ENCODE assay signal across 8 cellular contexts in genomic region chr5:82164957-82165698, GRCh38.
A peak's percentile ranks its signal among the peaks of the same experiment; 100 is the strongest.
DNase-seq lines count a peak whose midpoint lies in the region; ATAC-seq and TF ChIP-seq lines count a peak whose summit lies in the region.

No MANE protein-coding gene starts in this region.

- intact Hi-C loops in psoas muscle (cut with DNase I), result loop anchor here (5.0 to 10.0 kb wide), 8 partner anchors 58 to 738 kb away; partner anchors contain the start of genes ATG10 (in 2 of the 2) and SSBP2 (in 2 of the 2)

- DNase-seq in ELF-1 (ENCODE audit: low read depth, low spot score) (peak; percentile 27), RWPE2 (ENCODE audit: low spot score) (no peak), globus pallidus (ENCODE audit: low spot score) (peak; percentile 45), psoas muscle (no peak), COLO829 (ENCODE audit: low spot score) (no peak), HPDE6-E6E7 (ENCODE audit: extremely low spot score) (no peak), NCI-H1417 treated with DMSO at 0.1 percent for 48 hours (lab: John Stamatoyannopoulos, UW) (no peak), 8988T (no peak)

- H3K4me1 ChIP-seq in RWPE2 (ENCODE audit: insufficient read depth, poor library complexity, severe bottlenecking) (peaks cover 28% of the 10 kb centered on the region), psoas muscle (peaks cover 14% of the 10 kb centered on the region)

- H3K27ac ChIP-seq in RWPE2 (ENCODE audit: poor library complexity, severe bottlenecking) (peak overlapping the region; percentile 77), psoas muscle (peak overlapping the region; percentile 71)

- H3K36me3 ChIP-seq in RWPE2 (ENCODE audit: low read depth) (no peaks in the 10 kb centered on the region), psoas muscle (ENCODE audit: insufficient read depth in 1 of 2, low read depth in 1 of 2) (no peaks in the 10 kb centered on the region)

- ATAC-seq in RWPE2 (ENCODE audit: low read depth), result peak; percentile 76
- peak in 3 of 4 donors; percentile 27 to 53 (median 37) for ATAC-seq in psoas muscle

- H3K27me3 ChIP-seq in RWPE2 (ENCODE audit: insufficient read depth, poor library complexity, severe bottlenecking) (no peaks in the 10 kb centered on the region), psoas muscle (ENCODE audit: insufficient read depth in 3 of 3, low read length in 2 of 3) (no peaks in the 10 kb centered on the region)

- 74 to 79% (median 76%) methylated on average over 3 of the region's 3 CpGs for WGBS in psoas muscle, 3 donors

- no peak for TF ChIP-seq CTCF in RWPE2 (IDR thresholded peaks at IDR 0.05; ENCODE audit: poor library complexity, severe bottlenecking)
- no peak for TF ChIP-seq CTCF in psoas muscle (IDR thresholded peaks at IDR 0.05)

- H3K4me3 ChIP-seq in RWPE2 (ENCODE audit: severe bottlenecking) (no peak overlapping the region), psoas muscle (no peak overlapping the region)

- no peaks in the 10 kb centered on the region for H3K9me3 ChIP-seq in RWPE2 (ENCODE audit: severe bottlenecking)
- no peaks in the 10 kb centered on the region for H3K9me3 ChIP-seq in psoas muscle

Comparison
In these comparisons a context has a peak if more than half of its experiments do, and no peak if none do; other contexts are left out.
1. DNase-seq: peak in ELF-1 (single experiment) and globus pallidus (single experiment); none in RWPE2 (single experiment), psoas muscle (0 of 2), COLO829 (single experiment), HPDE6-E6E7 (single experiment), NCI-H1417 treated with DMSO at 0.1 percent for 48 hours (single experiment) and 8988T (single experiment).